Comparison of ENCODE assay signal across 1 cellular context in the genomic region with DNA sequence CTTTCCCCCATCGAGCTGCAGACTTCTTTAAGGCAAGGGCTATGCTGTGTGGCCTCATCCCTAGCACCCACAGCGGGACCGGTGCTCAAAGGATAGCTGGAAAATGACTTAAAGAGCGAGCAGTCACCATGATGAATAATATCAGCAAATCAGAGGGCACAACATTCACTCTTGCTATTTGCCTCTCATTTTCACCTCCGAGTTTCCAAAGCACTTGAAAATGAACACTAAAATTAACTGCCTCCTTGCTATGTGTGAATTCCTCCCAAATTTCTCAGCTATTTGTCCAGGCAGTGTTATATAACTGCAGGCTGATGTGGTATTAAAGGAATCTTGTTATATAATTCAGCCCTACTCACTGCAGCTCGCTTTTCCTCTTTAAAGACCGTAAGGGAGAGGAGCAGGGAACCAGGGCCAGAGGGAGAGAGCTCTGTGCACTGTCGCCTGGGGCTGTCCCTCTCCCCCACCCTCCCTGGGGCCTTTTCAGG.
TF ChIP-seq lines count a peak whose summit lies in the region.

No MANE protein-coding gene starts in this region.

TF ChIP-seq in IMR-90, 13 proteins besides CTCF, POLR2A, EP300 and RAD21 (continued from another document):
- TF ChIP-seq, protein P1, sequence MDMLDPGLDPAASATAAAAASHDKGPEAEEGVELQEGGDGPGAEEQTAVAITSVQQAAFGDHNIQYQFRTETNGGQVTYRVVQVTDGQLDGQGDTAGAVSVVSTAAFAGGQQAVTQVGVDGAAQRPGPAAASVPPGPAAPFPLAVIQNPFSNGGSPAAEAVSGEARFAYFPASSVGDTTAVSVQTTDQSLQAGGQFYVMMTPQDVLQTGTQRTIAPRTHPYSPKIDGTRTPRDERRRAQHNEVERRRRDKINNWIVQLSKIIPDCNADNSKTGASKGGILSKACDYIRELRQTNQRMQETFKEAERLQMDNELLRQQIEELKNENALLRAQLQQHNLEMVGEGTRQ (IDR thresholded peaks at IDR 0.05; ENCODE audit: low read depth, low read length) = no peak
- TF ChIP-seq NFE2L2 (IDR thresholded peaks at IDR 0.05; ENCODE audit: low read depth, low read length) (no peak), RFX5 (IDR thresholded peaks at IDR 0.05; ENCODE audit: low read depth, low read length) (no peak), CEBPB (IDR thresholded peaks at IDR 0.05; ENCODE audit: low read depth, low read length) (no peak), MXI1 (IDR thresholded peaks at IDR 0.05; ENCODE audit: borderline replicate concordance, low read depth, low read length) (no peak), CHD1 (IDR thresholded peaks at IDR 0.05; ENCODE audit: low read depth, low read length) (no peak), FOS (IDR thresholded peaks at IDR 0.05; ENCODE audit: low read depth, low read length) (no peak), BHLHE40 (IDR thresholded peaks at IDR 0.05; ENCODE audit: low read depth, low read length) (no peak), SMC3 (IDR thresholded peaks at IDR 0.05; ENCODE audit: low read depth, low read length) (no peak)
- TF ChIP-seq, protein P2, sequence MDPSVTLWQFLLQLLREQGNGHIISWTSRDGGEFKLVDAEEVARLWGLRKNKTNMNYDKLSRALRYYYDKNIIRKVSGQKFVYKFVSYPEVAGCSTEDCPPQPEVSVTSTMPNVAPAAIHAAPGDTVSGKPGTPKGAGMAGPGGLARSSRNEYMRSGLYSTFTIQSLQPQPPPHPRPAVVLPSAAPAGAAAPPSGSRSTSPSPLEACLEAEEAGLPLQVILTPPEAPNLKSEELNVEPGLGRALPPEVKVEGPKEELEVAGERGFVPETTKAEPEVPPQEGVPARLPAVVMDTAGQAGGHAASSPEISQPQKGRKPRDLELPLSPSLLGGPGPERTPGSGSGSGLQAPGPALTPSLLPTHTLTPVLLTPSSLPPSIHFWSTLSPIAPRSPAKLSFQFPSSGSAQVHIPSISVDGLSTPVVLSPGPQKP (IDR thresholded peaks at IDR 0.05; ENCODE audit: borderline replicate concordance, low read depth, low read length) = no peak
